ENCODE assay signal across 11 cellular contexts in genomic region chr10:14750900-14751575, GRCh38. TPM values are rescaled to one million over a fixed set of nuclear protein-coding genes. Genes with fewer than 3 reads are reported as not detected.
DNase-seq lines count a peak whose midpoint lies in the region; ATAC-seq and TF ChIP-seq lines count a peak whose summit lies in the region.
"Had no signal": no experiment of that assay in that cellular context is flagged by ENCODE, and none has a peak within 500 bp of the region (broad histone marks: within the 10 kb centered on the region; RNA-seq: fewer than 3 reads in every experiment).

No MANE protein-coding gene starts in this region.

- intact Hi-C loops in esophagus muscularis mucosa (cut with DNase I) (no loop called here), prostate gland (cut with DNase I) (no loop called here)

- H3K27ac ChIP-seq in esophagus muscularis mucosa (replicated peaks in 1 of 4) (peak overlapping the region; percentile 54 to 78 (median 73)), prostate gland (peak overlapping the region in 1 of 2 donors; percentile 1)

- H3K27me3 ChIP-seq in esophagus muscularis mucosa (no peaks in the 10 kb centered on the region), prostate gland (replicated peaks; ENCODE audit: insufficient read depth) (no peaks in the 10 kb centered on the region)

- peaks cover 8% of the 10 kb centered on the region for H3K4me1 Mint-ChIP-seq in progenitor cell of endocrine pancreas (ENCODE audit: low read depth)

- H3K27ac Mint-ChIP-seq in progenitor cell of endocrine pancreas = no peak overlapping the region
- H3K27ac Mint-ChIP-seq: activated T-cell treated with anti-CD3 and anti-CD28 coated beads, Interleukin-2, amount 50 U/mL, for 72 hours had no signal

- no peak for TF ChIP-seq CTCF in esophagus muscularis mucosa (IDR thresholded peaks at IDR 0.05)
- no peak for TF ChIP-seq CTCF in prostate gland (IDR thresholded peaks at IDR 0.05)
- no peak for TF ChIP-seq CTCF in progenitor cell of endocrine pancreas (IDR thresholded peaks at IDR 0.05; ENCODE audit: unreplicated experiment)

- no peak overlapping the region for H3K4me3 Mint-ChIP-seq in progenitor cell of endocrine pancreas (ENCODE audit: low read depth)
- H3K4me3 Mint-ChIP-seq: activated T-cell treated with anti-CD3 and anti-CD28 coated beads, Interleukin-2, amount 50 U/mL, for 72 hours had no signal

- H3K4me3 ChIP-seq in esophagus muscularis mucosa = no peak overlapping the region
- H3K4me3 ChIP-seq in prostate gland = no peak overlapping the region

- H3K36me3 Mint-ChIP-seq in progenitor cell of endocrine pancreas (ENCODE audit: insufficient read depth) = no peaks in the 10 kb centered on the region

- TF ChIP-seq POLR2A in esophagus muscularis mucosa (IDR thresholded peaks at IDR 0.05; ENCODE audit: low read depth) (no peak), prostate gland (IDR thresholded peaks at IDR 0.05) (no peak)

- peaks cover 6% of the 10 kb centered on the region for H3K27me3 Mint-ChIP-seq in progenitor cell of endocrine pancreas

- H3K4me1 ChIP-seq in esophagus muscularis mucosa (peaks cover 33 to 39% (median 36%) of the 10 kb centered on the region in 4 donors), prostate gland (replicated peaks) (peaks cover 6% of the 10 kb centered on the region)

- no peaks in the 10 kb centered on the region for H3K9me3 ChIP-seq in esophagus muscularis mucosa
- H3K9me3 ChIP-seq in prostate gland = no peaks in the 10 kb centered on the region

- no peaks in the 10 kb centered on the region for H3K36me3 ChIP-seq in esophagus muscularis mucosa
- H3K36me3 ChIP-seq in prostate gland = no peaks in the 10 kb centered on the region

- ATAC-seq in GM18498 (IDR thresholded peaks at IDR 0.05; ENCODE audit: unreplicated experiment) (peak; percentile 56), HG03175 (IDR thresholded peaks at IDR 0.05; ENCODE audit: unreplicated experiment) (peak; percentile 53)
- ATAC-seq: activated T-cell treated with anti-CD3 and anti-CD28 coated beads, Interleukin-2, amount 50 U/mL, for 72 hours had no signal

- TF ChIP-seq EP300 in esophagus muscularis mucosa (IDR thresholded peaks at IDR 0.05) = no peak

- no peaks in the 10 kb centered on the region for H3K9me3 Mint-ChIP-seq in progenitor cell of endocrine pancreas (ENCODE audit: low read depth)

- 76% methylated on average over 7 of the region's 7 CpGs for WGBS in esophagus muscularis mucosa
- WGBS in prostate gland = 80% methylated on average over 7 of the region's 7 CpGs

- DNase-seq in esophagus muscularis mucosa (ENCODE audit: extremely low spot score) = peak; percentile 79
- peak; percentile 55 for DNase-seq in retina
- DNase-seq in hippocampal formation (lab: John Stamatoyannopoulos, UW) = no peak
- no peak for DNase-seq in prostate gland (ENCODE audit: low spot score)
- no peak for DNase-seq in progenitor cell of endocrine pancreas (ENCODE audit: low spot score, unreplicated experiment)
- DNase-seq in RPMI8226 = no peak
- DNase-seq: activated T-cell treated with anti-CD3 and anti-CD28 coated beads, Interleukin-2, amount 50 U/mL, for 72 hours; Calu3; NCI-H187 treated with DMSO at 0.1 percent for 48 hours had no signal

RNA-seq across cellular contexts. Expression of gene FAM107B, which starts 23.7 kb away (rescaled TPM):
- total RNA-seq in esophagus muscularis mucosa (10 to 100 TPM in 2 of 4 donors, 1 to 10 TPM in 2; 7.5 to 14.1 (median 9.4) TPM), prostate gland (10 to 100 TPM; 32.9 to 63.9 TPM), progenitor cell of endocrine pancreas (82.2 and 87.4 TPM in 2 replicates)

Comparison
In these comparisons a context has a peak if more than half of its experiments do, and no peak if none do; other contexts are left out.
1. DNase-seq: peak in esophagus muscularis mucosa (single experiment) and retina (single experiment); none in hippocampal formation (0 of 2), prostate gland (single experiment), progenitor cell of endocrine pancreas (single experiment) and RPMI8226 (single experiment).